1 cellular context compared by ENCODE assay signal in the genomic region with DNA sequence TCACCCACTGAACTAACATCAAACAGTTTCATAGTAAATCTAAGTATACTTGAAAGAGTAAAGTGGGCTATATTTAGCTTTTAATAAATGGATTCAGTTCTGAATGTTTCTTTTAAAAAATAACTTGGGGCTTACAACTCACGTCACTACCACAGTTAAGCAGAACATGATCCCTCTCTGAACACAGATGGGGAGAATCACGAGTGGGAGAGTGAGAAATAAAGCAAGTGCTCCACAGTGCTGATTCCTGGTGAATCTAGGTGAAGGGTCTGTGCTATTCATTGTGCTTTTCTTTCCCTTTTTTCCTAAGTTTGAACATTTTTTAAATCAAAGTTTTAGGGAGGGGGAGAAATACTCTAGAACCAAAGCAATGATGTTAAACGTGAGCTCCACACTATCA.
TF ChIP-seq lines count a peak whose summit lies in the region.

No MANE protein-coding gene starts in this region.

TF ChIP-seq in GM23338, 12 proteins besides CTCF, POLR2A, EP300 and RAD21 (continued from another document):
- TF ChIP-seq, protein P1, sequence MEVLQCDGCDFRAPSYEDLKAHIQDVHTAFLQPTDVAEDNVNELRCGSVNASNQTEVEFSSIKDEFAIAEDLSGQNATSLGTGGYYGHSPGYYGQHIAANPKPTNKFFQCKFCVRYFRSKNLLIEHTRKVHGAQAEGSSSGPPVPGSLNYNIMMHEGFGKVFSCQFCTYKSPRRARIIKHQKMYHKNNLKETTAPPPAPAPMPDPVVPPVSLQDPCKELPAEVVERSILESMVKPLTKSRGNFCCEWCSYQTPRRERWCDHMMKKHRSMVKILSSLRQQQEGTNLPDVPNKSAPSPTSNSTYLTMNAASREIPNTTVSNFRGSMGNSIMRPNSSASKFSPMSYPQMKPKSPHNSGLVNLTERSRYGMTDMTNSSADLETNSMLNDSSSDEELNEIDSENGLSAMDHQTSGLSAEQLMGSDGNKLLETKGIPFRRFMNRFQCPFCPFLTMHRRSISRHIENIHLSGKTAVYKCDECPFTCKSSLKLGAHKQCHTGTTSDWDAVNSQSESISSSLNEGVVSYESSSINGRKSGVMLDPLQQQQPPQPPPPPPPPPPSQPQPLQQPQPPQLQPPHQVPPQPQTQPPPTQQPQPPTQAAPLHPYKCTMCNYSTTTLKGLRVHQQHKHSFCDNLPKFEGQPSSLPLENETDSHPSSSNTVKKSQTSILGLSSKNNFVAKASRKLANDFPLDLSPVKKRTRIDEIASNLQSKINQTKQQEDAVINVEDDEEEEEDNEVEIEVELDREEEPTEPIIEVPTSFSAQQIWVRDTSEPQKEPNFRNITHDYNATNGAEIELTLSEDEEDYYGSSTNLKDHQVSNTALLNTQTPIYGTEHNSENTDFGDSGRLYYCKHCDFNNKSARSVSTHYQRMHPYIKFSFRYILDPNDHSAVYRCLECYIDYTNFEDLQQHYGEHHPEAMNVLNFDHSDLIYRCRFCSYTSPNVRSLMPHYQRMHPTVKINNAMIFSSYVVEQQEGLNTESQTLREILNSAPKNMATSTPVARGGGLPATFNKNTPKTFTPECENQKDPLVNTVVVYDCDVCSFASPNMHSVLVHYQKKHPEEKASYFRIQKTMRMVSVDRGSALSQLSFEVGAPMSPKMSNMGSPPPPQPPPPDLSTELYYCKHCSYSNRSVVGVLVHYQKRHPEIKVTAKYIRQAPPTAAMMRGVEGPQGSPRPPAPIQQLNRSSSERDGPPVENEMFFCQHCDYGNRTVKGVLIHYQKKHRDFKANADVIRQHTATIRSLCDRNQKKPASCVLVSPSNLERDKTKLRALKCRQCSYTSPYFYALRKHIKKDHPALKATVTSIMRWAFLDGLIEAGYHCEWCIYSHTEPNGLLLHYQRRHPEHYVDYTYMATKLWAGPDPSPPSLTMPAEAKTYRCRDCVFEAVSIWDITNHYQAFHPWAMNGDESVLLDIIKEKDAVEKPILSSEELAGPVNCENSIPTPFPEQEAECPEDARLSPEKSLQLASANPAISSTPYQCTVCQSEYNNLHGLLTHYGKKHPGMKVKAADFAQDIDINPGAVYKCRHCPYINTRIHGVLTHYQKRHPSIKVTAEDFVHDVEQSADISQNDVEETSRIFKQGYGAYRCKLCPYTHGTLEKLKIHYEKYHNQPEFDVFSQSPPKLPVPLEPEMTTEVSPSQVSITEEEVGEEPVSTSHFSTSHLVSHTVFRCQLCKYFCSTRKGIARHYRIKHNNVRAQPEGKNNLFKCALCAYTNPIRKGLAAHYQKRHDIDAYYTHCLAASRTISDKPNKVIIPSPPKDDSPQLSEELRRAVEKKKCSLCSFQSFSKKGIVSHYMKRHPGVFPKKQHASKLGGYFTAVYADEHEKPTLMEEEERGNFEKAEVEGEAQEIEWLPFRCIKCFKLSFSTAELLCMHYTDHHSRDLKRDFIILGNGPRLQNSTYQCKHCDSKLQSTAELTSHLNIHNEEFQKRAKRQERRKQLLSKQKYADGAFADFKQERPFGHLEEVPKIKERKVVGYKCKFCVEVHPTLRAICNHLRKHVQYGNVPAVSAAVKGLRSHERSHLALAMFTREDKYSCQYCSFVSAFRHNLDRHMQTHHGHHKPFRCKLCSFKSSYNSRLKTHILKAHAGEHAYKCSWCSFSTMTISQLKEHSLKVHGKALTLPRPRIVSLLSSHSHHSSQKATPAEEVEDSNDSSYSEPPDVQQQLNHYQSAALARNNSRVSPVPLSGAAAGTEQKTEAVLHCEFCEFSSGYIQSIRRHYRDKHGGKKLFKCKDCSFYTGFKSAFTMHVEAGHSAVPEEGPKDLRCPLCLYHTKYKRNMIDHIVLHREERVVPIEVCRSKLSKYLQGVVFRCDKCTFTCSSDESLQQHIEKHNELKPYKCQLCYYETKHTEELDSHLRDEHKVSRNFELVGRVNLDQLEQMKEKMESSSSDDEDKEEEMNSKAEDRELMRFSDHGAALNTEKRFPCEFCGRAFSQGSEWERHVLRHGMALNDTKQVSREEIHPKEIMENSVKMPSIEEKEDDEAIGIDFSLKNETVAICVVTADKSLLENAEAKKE (CRISPR knock-in tag; IDR thresholded peaks at IDR 0.05), result no peak
- TF ChIP-seq POLR2AphosphoS5 (IDR thresholded peaks at IDR 0.05; ENCODE audit: low read depth), result no peak
- TF ChIP-seq CREB1 (CRISPR knock-in tag; IDR thresholded peaks at IDR 0.05; ENCODE audit: low read depth), result no peak
- TF ChIP-seq, protein P2, sequence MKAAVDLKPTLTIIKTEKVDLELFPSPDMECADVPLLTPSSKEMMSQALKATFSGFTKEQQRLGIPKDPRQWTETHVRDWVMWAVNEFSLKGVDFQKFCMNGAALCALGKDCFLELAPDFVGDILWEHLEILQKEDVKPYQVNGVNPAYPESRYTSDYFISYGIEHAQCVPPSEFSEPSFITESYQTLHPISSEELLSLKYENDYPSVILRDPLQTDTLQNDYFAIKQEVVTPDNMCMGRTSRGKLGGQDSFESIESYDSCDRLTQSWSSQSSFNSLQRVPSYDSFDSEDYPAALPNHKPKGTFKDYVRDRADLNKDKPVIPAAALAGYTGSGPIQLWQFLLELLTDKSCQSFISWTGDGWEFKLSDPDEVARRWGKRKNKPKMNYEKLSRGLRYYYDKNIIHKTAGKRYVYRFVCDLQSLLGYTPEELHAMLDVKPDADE (IDR thresholded peaks at IDR 0.05), result no peak
- TF ChIP-seq ZNF114 (CRISPR knock-in tag; IDR thresholded peaks at IDR 0.05), result no peak
- TF ChIP-seq, protein P3, sequence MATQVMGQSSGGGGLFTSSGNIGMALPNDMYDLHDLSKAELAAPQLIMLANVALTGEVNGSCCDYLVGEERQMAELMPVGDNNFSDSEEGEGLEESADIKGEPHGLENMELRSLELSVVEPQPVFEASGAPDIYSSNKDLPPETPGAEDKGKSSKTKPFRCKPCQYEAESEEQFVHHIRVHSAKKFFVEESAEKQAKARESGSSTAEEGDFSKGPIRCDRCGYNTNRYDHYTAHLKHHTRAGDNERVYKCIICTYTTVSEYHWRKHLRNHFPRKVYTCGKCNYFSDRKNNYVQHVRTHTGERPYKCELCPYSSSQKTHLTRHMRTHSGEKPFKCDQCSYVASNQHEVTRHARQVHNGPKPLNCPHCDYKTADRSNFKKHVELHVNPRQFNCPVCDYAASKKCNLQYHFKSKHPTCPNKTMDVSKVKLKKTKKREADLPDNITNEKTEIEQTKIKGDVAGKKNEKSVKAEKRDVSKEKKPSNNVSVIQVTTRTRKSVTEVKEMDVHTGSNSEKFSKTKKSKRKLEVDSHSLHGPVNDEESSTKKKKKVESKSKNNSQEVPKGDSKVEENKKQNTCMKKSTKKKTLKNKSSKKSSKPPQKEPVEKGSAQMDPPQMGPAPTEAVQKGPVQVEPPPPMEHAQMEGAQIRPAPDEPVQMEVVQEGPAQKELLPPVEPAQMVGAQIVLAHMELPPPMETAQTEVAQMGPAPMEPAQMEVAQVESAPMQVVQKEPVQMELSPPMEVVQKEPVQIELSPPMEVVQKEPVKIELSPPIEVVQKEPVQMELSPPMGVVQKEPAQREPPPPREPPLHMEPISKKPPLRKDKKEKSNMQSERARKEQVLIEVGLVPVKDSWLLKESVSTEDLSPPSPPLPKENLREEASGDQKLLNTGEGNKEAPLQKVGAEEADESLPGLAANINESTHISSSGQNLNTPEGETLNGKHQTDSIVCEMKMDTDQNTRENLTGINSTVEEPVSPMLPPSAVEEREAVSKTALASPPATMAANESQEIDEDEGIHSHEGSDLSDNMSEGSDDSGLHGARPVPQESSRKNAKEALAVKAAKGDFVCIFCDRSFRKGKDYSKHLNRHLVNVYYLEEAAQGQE (IDR thresholded peaks at IDR 0.05; ENCODE audit: unreplicated experiment), result no peak
- no peak for TF ChIP-seq STAT1 (IDR thresholded peaks at IDR 0.05; ENCODE audit: unreplicated experiment)
- no peak for TF ChIP-seq JUNB (IDR thresholded peaks at IDR 0.05; ENCODE audit: unreplicated experiment)
- no peak for TF ChIP-seq ZNF331 (CRISPR knock-in tag; IDR thresholded peaks at IDR 0.05; ENCODE audit: low read depth)
